1 cellular context compared by ENCODE assay signal in genomic region chr20:36924167-36925045, GRCh38.
A peak's percentile ranks its signal among the peaks of the same experiment; 100 is the strongest.
TF ChIP-seq lines count a peak whose summit lies in the region.

No MANE protein-coding gene starts in this region.

TF ChIP-seq in K562, 482 proteins besides CTCF, POLR2A, EP300 and RAD21 (continued from another document and continues in another):
- TF ChIP-seq THRB (CRISPR knock-in tag; conservative IDR thresholded peaks at IDR 0.05) (peak; percentile 75; the same call in 1 of the 2 replicates), HES1 (IDR thresholded peaks at IDR 0.05; ENCODE audit: low read depth) (no peak), HMGXB4 (CRISPR knock-in tag; IDR thresholded peaks at IDR 0.05) (no peak), TFAP4 (CRISPR knock-in tag; IDR thresholded peaks at IDR 0.05; ENCODE audit: borderline replicate concordance) (peak; percentile 24; the same call in 1 of the 2 replicates), MTA1 (IDR thresholded peaks at IDR 0.05; ENCODE audit: borderline replicate concordance) (peak; percentile 88), ZNF280A (IDR thresholded peaks at IDR 0.05; ENCODE audit: low read depth, partially characterized antibody) (no peak), HNRNPL (IDR thresholded peaks at IDR 0.05; ENCODE audit: low read depth, low read length) (no peak), MLX (CRISPR knock-in tag; conservative IDR thresholded peaks at IDR 0.05) (no peak), CTCFL (IDR thresholded peaks at IDR 0.05; ENCODE audit: borderline replicate concordance, insufficient read depth, low read depth, low read length, poor library complexity, severe bottlenecking) (no peak), EP400 (IDR thresholded peaks at IDR 0.05) (peak; percentile 56; the same call in 1 of the 2 replicates), NR1H2 (CRISPR knock-in tag; IDR thresholded peaks at IDR 0.05) (no peak), ZNF586 (CRISPR knock-in tag; conservative IDR thresholded peaks at IDR 0.05) (no peak), KDM4B (IDR thresholded peaks at IDR 0.05; ENCODE audit: borderline replicate concordance in 2 of 2, low read depth in 1 of 2) (no peak), ZNF277 (CRISPR knock-in tag; IDR thresholded peaks at IDR 0.05; ENCODE audit: borderline replicate concordance) (no peak), HDAC2 (IDR thresholded peaks at IDR 0.05) (peak; percentile 90), ARID1B (IDR thresholded peaks at IDR 0.05) (peak; percentile 84), C11orf30 (IDR thresholded peaks at IDR 0.05; ENCODE audit: low read depth) (peak; percentile 86), CC2D1A (IDR thresholded peaks at IDR 0.05) (peak; percentile 84), CBX1 (IDR thresholded peaks at IDR 0.05; ENCODE audit: low read depth) (no peak), TAL1 (IDR thresholded peaks at IDR 0.05) (peak; percentile 64), MGA (IDR thresholded peaks at IDR 0.05) (no peak), ZBTB49 (CRISPR knock-in tag; IDR thresholded peaks at IDR 0.05; ENCODE audit: borderline replicate concordance) (no peak), FOXK2 (conservative IDR thresholded peaks at IDR 0.05 in 1 of 2, IDR thresholded peaks at IDR 0.05 in 1 of 2; ENCODE audit: low read depth in 2 of 2) (peak; percentile 46 to 50; a peak in 2 of 4 replicates), ADNP (tag; IDR thresholded peaks at IDR 0.05) (no peak), HOMEZ (CRISPR knock-in tag; IDR thresholded peaks at IDR 0.05) (no peak)
